Comparison of ENCODE assay signal across 14 cellular contexts in genomic region chr15:74613089-74613952, GRCh38. TPM values are rescaled to one million over a fixed set of nuclear protein-coding genes. Genes with fewer than 3 reads are reported as not detected.
DNase-seq lines count a peak whose midpoint lies in the region; FAIRE-seq and TF ChIP-seq lines count a peak whose summit lies in the region.
"Had no signal": no experiment of that assay in that cellular context is flagged by ENCODE, and none has a peak within 500 bp of the region (broad histone marks: within the 10 kb centered on the region; RNA-seq: fewer than 3 reads in every experiment).

No MANE protein-coding gene starts in this region.

- no peak overlapping the region for H2AFZ ChIP-seq in H9 (ENCODE audit: low read length)

- no peak overlapping the region for H3K4me2 ChIP-seq in H9 (ENCODE audit: insufficient read depth, insufficient read length, low read length)

- no peak overlapping the region for H2BK15ac ChIP-seq in H9 (ENCODE audit: low read depth, low read length)

- peak; percentile 58 for DNase-seq in DMS53 (lab: John Stamatoyannopoulos, UW)
- no peak for DNase-seq in DMS53 treated with DMSO at 0.1 percent for 48 hours (lab: John Stamatoyannopoulos, UW; ENCODE audit: unreplicated experiment)
- no peak for DNase-seq in H9
- DNase-seq in ascending aorta (ENCODE audit: low spot score in 2 of 2): no peak
- no peak for DNase-seq in nephron progenitor cell
- DNase-seq in H54 (ENCODE audit: insufficient read length, low spot score): no peak
- no peak for DNase-seq in T1000 (lab: John Stamatoyannopoulos, UW)
- DNase-seq in NCI-H1694 (lab: John Stamatoyannopoulos, UW): no peak
- DNase-seq: 8988T, activated gamma-delta T cell, head of caudate nucleus, NCI-H2029 treated with DMSO at 0.1 percent for 48 hours, PC-3 had no signal

- H3K4me3 Mint-ChIP-seq in H9 (peak overlapping the region; percentile 60 to 77; a peak in 3 of 5 replicates), nephron progenitor cell (peak overlapping the region; percentile 61)

- no peak overlapping the region for H3T11ph ChIP-seq in H9 (ENCODE audit: low read length)

- FAIRE-seq in H54 (lab: Jason Lieb, UNC): no peak
- FAIRE-seq: K562 had no signal

- H3K18ac ChIP-seq in H9 (ENCODE audit: insufficient read length, low read depth, low read length): no peak overlapping the region

- H3K4me1 ChIP-seq in H9 (ENCODE audit: insufficient read depth, low read length) (no peaks in the 10 kb centered on the region), ascending aorta (peaks cover 17 to 18% of the 10 kb centered on the region in 2 donors)

- no peak for TF ChIP-seq POLR2A in H54 (IDR thresholded peaks at IDR 0.05; ENCODE audit: low read depth, low read length)

- H4K20me1 ChIP-seq in H9 (ENCODE audit: control insufficient read depth, insufficient read depth, insufficient read length): no peaks in the 10 kb centered on the region

- H3K79me2 ChIP-seq in H9 (ENCODE audit: insufficient read depth, low read length): peaks cover 24% of the 10 kb centered on the region; the same call in 1 of the 2 replicates

- H3K9me3 ChIP-seq in H9 (ENCODE audit: control insufficient read depth, low read depth, low read length): no peaks in the 10 kb centered on the region
- H3K9me3 ChIP-seq in ascending aorta: no peaks in the 10 kb centered on the region

- H2BK12ac ChIP-seq in H9 (ENCODE audit: insufficient read length, low read depth, low read length): no peak overlapping the region

- H3K27me3 Mint-ChIP-seq in H9 (ENCODE audit: low read depth) (peaks cover 20% of the 10 kb centered on the region), nephron progenitor cell (ENCODE audit: low read depth, poor library complexity) (peaks cover 2% of the 10 kb centered on the region)

- no peak overlapping the region for H3K9ac ChIP-seq in H9 (ENCODE audit: extremely low read depth, insufficient read length, low read length)

- H3K27ac Mint-ChIP-seq in H9 (peak overlapping the region in 1 of 3 experiments; percentile 44; a peak in 1 of 7 replicates), nephron progenitor cell (peak overlapping the region; percentile 57)

- H4K91ac ChIP-seq in H9 (ENCODE audit: insufficient read length, low read depth, low read length): no peak overlapping the region

- H3K9me3 Mint-ChIP-seq in H9 (no peaks in the 10 kb centered on the region), nephron progenitor cell (no peaks in the 10 kb centered on the region)

- no peak overlapping the region for H4K5ac ChIP-seq in H9 (ENCODE audit: insufficient read length, low read depth, low read length)

- H4K8ac ChIP-seq in H9 (replicated peaks; ENCODE audit: insufficient read length, low read depth, low read length): no peak overlapping the region

- no CpG with 5 or more reads among the region's 6 CpGs for WGBS in H9 (ENCODE audit: extremely low coverage, insufficient read length, low lambda C conversion rate)

- H3K4ac ChIP-seq in H9 (ENCODE audit: low read depth, low read length): no peak overlapping the region

- peaks cover 9% of the 10 kb centered on the region for H3K79me1 ChIP-seq in H9 (ENCODE audit: insufficient read depth, low read depth, low read length, poor library complexity, severe bottlenecking)

- no peaks in the 10 kb centered on the region for H3K36me3 ChIP-seq in ascending aorta

- no peak overlapping the region for H3K14ac ChIP-seq in H9 (ENCODE audit: insufficient read depth, low read length)

- H2BK120ac ChIP-seq in H9 (ENCODE audit: low read depth, low read length, poor library complexity, severe bottlenecking): no peak overlapping the region

- no peak overlapping the region for H3K27ac ChIP-seq in H9 (ENCODE audit: insufficient read length, low read depth, low read length)
- peak overlapping the region; percentile 98 to 99 for H3K27ac ChIP-seq in ascending aorta

- no peak overlapping the region for H2BK20ac ChIP-seq in H9 (ENCODE audit: low read depth, low read length, poor library complexity, severe bottlenecking)

- no peak overlapping the region for H2BK5ac ChIP-seq in H9 (ENCODE audit: insufficient read length, low read length)

- peaks cover 16% of the 10 kb centered on the region for H3K23me2 ChIP-seq in H9 (ENCODE audit: insufficient read length, low read depth, low read length, poor library complexity, severe bottlenecking)

- no peak overlapping the region for H2AK5ac ChIP-seq in H9 (ENCODE audit: insufficient read length, low read length)

- intact Hi-C loops in ascending aorta (cut with DNase I): loop anchor here (10.0 kb wide), 1 partner anchor 341 kb away; the partner anchor contains the start of gene RPP25

- H3K56ac ChIP-seq in H9 (ENCODE audit: insufficient read length, low read depth, low read length): no peak overlapping the region

- H3K36me3 Mint-ChIP-seq in H9 (ENCODE audit: insufficient read depth in 1 of 3, low read depth in 3 of 3) (no peaks in the 10 kb centered on the region; a peak in 1 of 7 replicates), nephron progenitor cell (ENCODE audit: low read depth) (no peaks in the 10 kb centered on the region)

- no peak overlapping the region for H3K23ac ChIP-seq in H9 (ENCODE audit: insufficient read length, low read depth, low read length)

- H3K4me3 ChIP-seq in ascending aorta: no peak overlapping the region

- no peak for TF ChIP-seq CTCF in H9 (conservative IDR thresholded peaks at IDR 0.05)
- no peak for TF ChIP-seq CTCF in ascending aorta (IDR thresholded peaks at IDR 0.05)
- TF ChIP-seq CTCF in nephron progenitor cell (IDR thresholded peaks at IDR 0.05): no peak

- peaks cover 19 to 22% of the 10 kb centered on the region in 2 experiments for H3K4me1 Mint-ChIP-seq in H9
- peaks cover 52% of the 10 kb centered on the region for H3K4me1 Mint-ChIP-seq in nephron progenitor cell

- H3K27me3 ChIP-seq in H9 (ENCODE audit: insufficient read depth, low read length) (no peaks in the 10 kb centered on the region; the same call in 1 of the 2 replicates), ascending aorta (no peaks in the 10 kb centered on the region)

RNA-seq across cellular contexts. Expression of gene CLK3, which starts 2.3 kb away (rescaled TPM):
- 40.8 and 41.0 TPM in 2 replicates for total RNA-seq in H9 (2021)
- 154 TPM for total RNA-seq in ascending aorta
